7 cellular contexts compared by ENCODE assay signal in genomic region chr21:33434770-33435360, GRCh38. TPM values are rescaled to one million over a fixed set of nuclear protein-coding genes. Genes with fewer than 3 reads are reported as not detected.
DNase-seq lines count a peak whose midpoint lies in the region; ATAC-seq and TF ChIP-seq lines count a peak whose summit lies in the region.

No MANE protein-coding gene starts in this region.

- in situ Hi-C loops in astrocyte of the cerebellum (cut with HindIII; ENCODE audit: low sequenced_read_pairs), result no loop called here

- H3K9me3 Mint-ChIP-seq in stimulated activated memory B cell treated with anti-CD40 and anti-IgM and Interleukin-4, amounts not matched to agents 10 μg/mL and 1 μg/mL and 100 μg/mL, for 72 hours, result no peaks in the 10 kb centered on the region

- CTCF ChIA-PET in OCI-LY7 (lab: Charles Lee; ENCODE audit: unreplicated experiment), result no interaction called here

- peak; percentile 60 for DNase-seq in OCI-LY7 (ENCODE audit: low spot score)
- DNase-seq in astrocyte of the cerebellum (ENCODE audit: low read depth), result peak; percentile 81
- DNase-seq in erythroblast (lab: John Stamatoyannopoulos, UW), result no peak

- ATAC-seq in GM18868 (IDR thresholded peaks at IDR 0.05; ENCODE audit: unreplicated experiment), result peak; percentile 91
- ATAC-seq in HG02840 (IDR thresholded peaks at IDR 0.05; ENCODE audit: low FRiP score, unreplicated experiment), result peak; percentile 78
- peak; percentile 96 for ATAC-seq in stimulated activated memory B cell treated with anti-CD40 and anti-IgM and Interleukin-4, amounts not matched to agents 10 μg/mL and 1 μg/mL and 100 μg/mL, for 72 hours

- no peaks in the 10 kb centered on the region for H4K20me1 ChIP-seq in OCI-LY7 (ENCODE audit: insufficient read depth, low read length)

- H3K4me2 ChIP-seq in OCI-LY7 (ENCODE audit: low read length), result 0 out of 2 replicates have a peak overlapping the region, but pooled peaks have one; percentile 16

- H3K27me3 Mint-ChIP-seq in stimulated activated memory B cell treated with anti-CD40 and anti-IgM and Interleukin-4, amounts not matched to agents 10 μg/mL and 1 μg/mL and 100 μg/mL, for 72 hours, result no peaks in the 10 kb centered on the region

- H3K27ac Mint-ChIP-seq in stimulated activated memory B cell treated with anti-CD40 and anti-IgM and Interleukin-4, amounts not matched to agents 10 μg/mL and 1 μg/mL and 100 μg/mL, for 72 hours, result peak overlapping the region; percentile 96

- no peaks in the 10 kb centered on the region for H3K9me2 ChIP-seq in OCI-LY7 (ENCODE audit: insufficient read depth, low read length)

- H3K27me3 ChIP-seq in layer of hippocampus (ENCODE audit: control insufficient read depth, insufficient read depth, low read length), result no peaks in the 10 kb centered on the region

- H3K27ac ChIP-seq in OCI-LY7 (ENCODE audit: low read depth, low read length, poor library complexity, severe bottlenecking) (peak overlapping the region; percentile 42), layer of hippocampus (ENCODE audit: low read depth, low read length) (peak overlapping the region; percentile 53)

- H2AFZ ChIP-seq in OCI-LY7 (ENCODE audit: low read length), result no peak overlapping the region

- no peak overlapping the region for H3K4me3 ChIP-seq in OCI-LY7 (ENCODE audit: low read depth, low read length, poor library complexity, severe bottlenecking)
- no peak overlapping the region for H3K4me3 ChIP-seq in astrocyte of the cerebellum (ENCODE audit: low read depth, low read length)

- BruUV-seq in OCI-LY7 (replicated peaks; lab: Mats Ljungman, UMichigan), result no TSS peak

- H3K36me3 ChIP-seq in OCI-LY7 (ENCODE audit: insufficient read depth, low read length), result peaks cover 89% of the 10 kb centered on the region

- no peak for TF ChIP-seq POLR2A in erythroblast (IDR thresholded peaks at IDR 0.05; ENCODE audit: low read length)

- H3K4me3 Mint-ChIP-seq in stimulated activated memory B cell treated with anti-CD40 and anti-IgM and Interleukin-4, amounts not matched to agents 10 μg/mL and 1 μg/mL and 100 μg/mL, for 72 hours, result peak overlapping the region; percentile 63

- H3K4me1 ChIP-seq in OCI-LY7 (ENCODE audit: insufficient read depth, low read length, poor library complexity, severe bottlenecking), result peaks cover 31% of the 10 kb centered on the region

- H3K4me1 Mint-ChIP-seq in stimulated activated memory B cell treated with anti-CD40 and anti-IgM and Interleukin-4, amounts not matched to agents 10 μg/mL and 1 μg/mL and 100 μg/mL, for 72 hours, result peaks cover 60% of the 10 kb centered on the region

- H3K79me2 ChIP-seq in OCI-LY7 (ENCODE audit: insufficient read depth, low read depth, low read length), result no peaks in the 10 kb centered on the region

- POLR2A ChIA-PET in OCI-LY7 (lab: Charles Lee), result interaction anchor here (0.7 to 1.2 kb wide), 4 partner anchors 28 to 69 kb away, joined by 3 to 6 read pairs (median 4); no protein-coding TSS in a partner anchor

- no peaks in the 10 kb centered on the region for H3K9me3 ChIP-seq in OCI-LY7 (ENCODE audit: low read length)

- intact Hi-C loops in OCI-LY7 (cut with micrococcal nuclease; ENCODE audit: unreplicated experiment), result loop anchor here (2.0 kb wide), 1 partner anchor 52 kb away; no protein-coding TSS in a partner anchor

- peaks cover 56% of the 10 kb centered on the region for H3K36me3 Mint-ChIP-seq in stimulated activated memory B cell treated with anti-CD40 and anti-IgM and Interleukin-4, amounts not matched to agents 10 μg/mL and 1 μg/mL and 100 μg/mL, for 72 hours

- no peak for TF ChIP-seq CTCF in OCI-LY7 (conservative IDR thresholded peaks at IDR 0.05; ENCODE audit: low read length)
- no peak for TF ChIP-seq CTCF in astrocyte of the cerebellum (IDR thresholded peaks at IDR 0.05; ENCODE audit: low read depth, low read length, missing control alignments)

RNA-seq across cellular contexts. Expression of gene IFNGR2, which starts 31.7 kb away (rescaled TPM):
- total RNA-seq in OCI-LY7 (2014; rRNA removed; shearing (Covaris generic)), result 61.0 and 86.9 TPM in 2 replicates
- total RNA-seq in OCI-LY7 (2022), result 70.2 and 83.5 TPM in 2 replicates

RNA-seq across cellular contexts. Expression of gene TMEM50B, which starts 44.9 kb away (rescaled TPM):
- total RNA-seq in OCI-LY7 (2014; rRNA removed; shearing (Covaris generic)), result 18.9 and 30.3 TPM in 2 replicates
- 24.4 and 25.0 TPM in 2 replicates for total RNA-seq in OCI-LY7 (2022)

RNA-seq across cellular contexts. Expression of gene DNAJC28, which starts 56.7 kb away (rescaled TPM):
- total RNA-seq in OCI-LY7 (2014; rRNA removed; shearing (Covaris generic)), result 0.44 and 1.3 TPM in 2 replicates
- 0.95 and 1.1 TPM in 2 replicates for total RNA-seq in OCI-LY7 (2022)

Comparison
In these comparisons a context has a peak if more than half of its experiments do, and no peak if none do; other contexts are left out.
1. DNase-seq: peak in OCI-LY7 (single experiment) and astrocyte of the cerebellum (single experiment); none in erythroblast (0 of 2).
2. Peak in every context shown above with its lines, with median percentiles within 50 percentile points of each other: ATAC-seq.